1 cellular context compared by ENCODE assay signal in genomic region chr21:44011774-44012473, GRCh38.
A peak's percentile ranks its signal among the peaks of the same experiment; 100 is the strongest.
TF ChIP-seq lines count a peak whose summit lies in the region.

TRAPPC10 (plus strand) TSS chr21:44012309; CDS start chr21:44012494, 185 bp downstream.

TF ChIP-seq in K562, 482 proteins besides CTCF, POLR2A, EP300 and RAD21 (continued from another document and continues in another):
- TF ChIP-seq STAG1 (CRISPR knock-in tag; IDR thresholded peaks at IDR 0.05; ENCODE audit: borderline replicate concordance) (0 out of 2 replicates have a peak, but pooled peaks have one; percentile 18), SP2 (IDR thresholded peaks at IDR 0.05; ENCODE audit: extremely low read depth, low read depth, low read length, poor library complexity, severe bottlenecking) (peak; percentile 18), SPI1 (IDR thresholded peaks at IDR 0.05; ENCODE audit: borderline replicate concordance, low read depth, low read length) (peak; percentile 77), ZNF384 (IDR thresholded peaks at IDR 0.05; ENCODE audit: low read depth, low read length) (0 out of 2 replicates have a peak, but pooled peaks have one; percentile 12), DACH1 (IDR thresholded peaks at IDR 0.05; ENCODE audit: partially characterized antibody) (no peak), NBN (IDR thresholded peaks at IDR 0.05; ENCODE audit: low read depth) (0 out of 2 replicates have a peak, but pooled peaks have one; percentile 40), SRSF1 (IDR thresholded peaks at IDR 0.05; ENCODE audit: low read depth, low read length) (no peak), ZBTB17 (CRISPR knock-in tag; IDR thresholded peaks at IDR 0.05) (peak; percentile 84; the same call in 1 of the 2 replicates), HMGN3 (IDR thresholded peaks at IDR 0.05; ENCODE audit: borderline replicate concordance, extremely low read depth, insufficient read length, low read depth, low read length) (peak; percentile 73), IRF2 (CRISPR knock-in tag; IDR thresholded peaks at IDR 0.05) (no peak), KLF6 (CRISPR knock-in tag; IDR thresholded peaks at IDR 0.05; ENCODE audit: borderline replicate concordance) (no peak), JUND (IDR thresholded peaks at IDR 0.05; ENCODE audit: borderline replicate concordance, low read depth, low read length) (peak; percentile 45), JUND (tag; IDR thresholded peaks at IDR 0.05; ENCODE audit: borderline replicate concordance, low read depth, low read length) (no peak), PCBP2 (IDR thresholded peaks at IDR 0.05; ENCODE audit: low read depth, low read length, poor library complexity, severe bottlenecking) (no peak), ZBTB1 (CRISPR knock-in tag; IDR thresholded peaks at IDR 0.05; ENCODE audit: borderline replicate concordance, low read depth) (no peak), ERF (CRISPR knock-in tag; IDR thresholded peaks at IDR 0.05) (peak; percentile 87), ZSCAN32 (CRISPR knock-in tag; IDR thresholded peaks at IDR 0.05) (peak; percentile 64; the same call in 1 of the 2 replicates), RB1 (IDR thresholded peaks at IDR 0.05; ENCODE audit: low read depth) (peak; percentile 95), MAZ (CRISPR knock-in tag; conservative IDR thresholded peaks at IDR 0.05 in 1 of 2, IDR thresholded peaks at IDR 0.05 in 1 of 2) (peak in 1 of 2 experiments; percentile 96; a peak in 3 of 4 replicates), EZH2 (IDR thresholded peaks at IDR 0.05; ENCODE audit: borderline replicate concordance, low read depth, low read length) (no peak), ZNF583 (CRISPR knock-in tag; IDR thresholded peaks at IDR 0.05) (0 out of 2 replicates have a peak, but pooled peaks have one; percentile 67), RBM17 (IDR thresholded peaks at IDR 0.05; ENCODE audit: borderline replicate concordance, low read depth, low read length) (no peak), TAF1 (IDR thresholded peaks at IDR 0.05; ENCODE audit: control insufficient read depth, extremely low read depth, insufficient read depth, low read length, severe bottlenecking) (peak; percentile 89), ZNF431 (CRISPR knock-in tag; IDR thresholded peaks at IDR 0.05) (0 out of 2 replicates have a peak, but pooled peaks have one; percentile 56), SMAD4 (CRISPR knock-in tag; conservative IDR thresholded peaks at IDR 0.05) (peak; percentile 32), YY1 (IDR thresholded peaks at IDR 0.05; ENCODE audit: borderline replicate concordance in 1 of 3, control insufficient read depth in 1 of 3, extremely low read depth in 1 of 3, insufficient read depth in 3 of 3, insufficient read length in 1 of 3, insufficient replicate concordance in 2 of 3, low read depth in 1 of 3, low read length in 2 of 3) (peak in 2 of 3 experiments; percentile 80 to 87), JUN (IDR thresholded peaks at IDR 0.05; ENCODE audit: borderline replicate concordance, low read depth, low read length) (peak; percentile 48; the same call in 1 of the 2 replicates), JUN (CRISPR knock-in tag; IDR thresholded peaks at IDR 0.05; ENCODE audit: borderline replicate concordance) (0 out of 2 replicates have a peak, but pooled peaks have one; percentile 71), MGA (IDR thresholded peaks at IDR 0.05) (peak; percentile 71), CREM (IDR thresholded peaks at IDR 0.05; ENCODE audit: low read depth) (peak; percentile 98), CHCHD3 (CRISPR knock-in tag; IDR thresholded peaks at IDR 0.05) (peak; percentile 58; the same call in 1 of the 2 replicates), ZNF121 (CRISPR knock-in tag; conservative IDR thresholded peaks at IDR 0.05) (no peak), PML (IDR thresholded peaks at IDR 0.05; ENCODE audit: low read length) (peak; percentile 77), SIN3B (IDR thresholded peaks at IDR 0.05; ENCODE audit: low read depth) (peak; percentile 88), ZNF75A (CRISPR knock-in tag; IDR thresholded peaks at IDR 0.05) (0 out of 2 replicates have a peak, but pooled peaks have one; percentile 17), ZNF76 (CRISPR knock-in tag; IDR thresholded peaks at IDR 0.05; ENCODE audit: borderline replicate concordance) (peak; percentile 60; the same call in 1 of the 2 replicates), ZFX (CRISPR knock-in tag; IDR thresholded peaks at IDR 0.05) (peak; percentile 93), ZC3H11A (IDR thresholded peaks at IDR 0.05; ENCODE audit: low read depth, low read length) (0 out of 2 replicates have a peak, but pooled peaks have one; percentile 18), SAFB (IDR thresholded peaks at IDR 0.05; ENCODE audit: borderline replicate concordance, low read depth, low read length) (peak; percentile 85), ZBTB7A (IDR thresholded peaks at IDR 0.05; ENCODE audit: borderline replicate concordance, control insufficient read depth, low read depth, low read length) (peak; percentile 23; the same call in 1 of the 2 replicates), GATAD2B (IDR thresholded peaks at IDR 0.05; ENCODE audit: borderline replicate concordance) (peak; percentile 97), XRCC5 (IDR thresholded peaks at IDR 0.05; ENCODE audit: low read depth, low read length) (0 out of 2 replicates have a peak, but pooled peaks have one; percentile 16), ZNF354B (CRISPR knock-in tag; IDR thresholded peaks at IDR 0.05) (no peak), NKRF (IDR thresholded peaks at IDR 0.05; ENCODE audit: borderline replicate concordance) (peak; percentile 42; the same call in 1 of the 2 replicates), GTF2B (IDR thresholded peaks at IDR 0.05; ENCODE audit: extremely low read depth, insufficient read length) (no peak), CHD1 (IDR thresholded peaks at IDR 0.05; ENCODE audit: low read length) (peak; percentile 52), CHD2 (IDR thresholded peaks at IDR 0.05; ENCODE audit: low read depth, low read length) (peak; percentile 41; the same call in 1 of the 2 replicates), ID3 (CRISPR knock-in tag; IDR thresholded peaks at IDR 0.05) (no peak), ID3 (tag; IDR thresholded peaks at IDR 0.05) (peak; percentile 92), CREB1 (IDR thresholded peaks at IDR 0.05) (peak; percentile 94), CREB1 (CRISPR knock-in tag; IDR thresholded peaks at IDR 0.05) (peak; percentile 92), ZBTB34 (CRISPR knock-in tag; IDR thresholded peaks at IDR 0.05) (no peak), NONO (IDR thresholded peaks at IDR 0.05; ENCODE audit: low read depth in 2 of 2, low read length in 1 of 2) (peak; percentile 76 to 92; a peak in 2 of 4 replicates), NFE2L1 (tag; IDR thresholded peaks at IDR 0.05; ENCODE audit: borderline replicate concordance, low read depth) (no peak)
